Comparison of ENCODE assay signal across 1 cellular context in the genomic region with DNA sequence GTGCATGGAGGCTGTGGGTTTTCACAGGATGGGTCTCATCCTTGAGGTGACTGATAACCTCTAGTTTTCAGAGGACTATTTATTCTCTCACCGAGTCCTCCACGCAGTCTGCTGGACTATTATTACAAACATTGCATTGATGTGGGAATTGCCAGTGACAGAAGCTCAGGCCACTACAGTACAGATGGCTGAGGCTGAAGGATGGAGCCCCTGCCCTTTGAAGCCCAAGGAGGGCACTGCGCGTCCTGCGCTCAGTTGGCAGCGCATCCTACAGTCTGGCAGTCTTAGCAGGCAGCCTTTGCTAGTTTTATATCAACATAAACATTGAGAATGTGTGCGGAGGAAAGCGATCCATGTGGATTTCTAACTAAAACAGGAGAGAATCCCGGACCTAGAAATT.
TF ChIP-seq lines count a peak whose summit lies in the region.

No MANE protein-coding gene starts in this region.

TF ChIP-seq in GM23338, 12 proteins besides CTCF, POLR2A, EP300 and RAD21 (continued from another document):
- TF ChIP-seq, protein P1, sequence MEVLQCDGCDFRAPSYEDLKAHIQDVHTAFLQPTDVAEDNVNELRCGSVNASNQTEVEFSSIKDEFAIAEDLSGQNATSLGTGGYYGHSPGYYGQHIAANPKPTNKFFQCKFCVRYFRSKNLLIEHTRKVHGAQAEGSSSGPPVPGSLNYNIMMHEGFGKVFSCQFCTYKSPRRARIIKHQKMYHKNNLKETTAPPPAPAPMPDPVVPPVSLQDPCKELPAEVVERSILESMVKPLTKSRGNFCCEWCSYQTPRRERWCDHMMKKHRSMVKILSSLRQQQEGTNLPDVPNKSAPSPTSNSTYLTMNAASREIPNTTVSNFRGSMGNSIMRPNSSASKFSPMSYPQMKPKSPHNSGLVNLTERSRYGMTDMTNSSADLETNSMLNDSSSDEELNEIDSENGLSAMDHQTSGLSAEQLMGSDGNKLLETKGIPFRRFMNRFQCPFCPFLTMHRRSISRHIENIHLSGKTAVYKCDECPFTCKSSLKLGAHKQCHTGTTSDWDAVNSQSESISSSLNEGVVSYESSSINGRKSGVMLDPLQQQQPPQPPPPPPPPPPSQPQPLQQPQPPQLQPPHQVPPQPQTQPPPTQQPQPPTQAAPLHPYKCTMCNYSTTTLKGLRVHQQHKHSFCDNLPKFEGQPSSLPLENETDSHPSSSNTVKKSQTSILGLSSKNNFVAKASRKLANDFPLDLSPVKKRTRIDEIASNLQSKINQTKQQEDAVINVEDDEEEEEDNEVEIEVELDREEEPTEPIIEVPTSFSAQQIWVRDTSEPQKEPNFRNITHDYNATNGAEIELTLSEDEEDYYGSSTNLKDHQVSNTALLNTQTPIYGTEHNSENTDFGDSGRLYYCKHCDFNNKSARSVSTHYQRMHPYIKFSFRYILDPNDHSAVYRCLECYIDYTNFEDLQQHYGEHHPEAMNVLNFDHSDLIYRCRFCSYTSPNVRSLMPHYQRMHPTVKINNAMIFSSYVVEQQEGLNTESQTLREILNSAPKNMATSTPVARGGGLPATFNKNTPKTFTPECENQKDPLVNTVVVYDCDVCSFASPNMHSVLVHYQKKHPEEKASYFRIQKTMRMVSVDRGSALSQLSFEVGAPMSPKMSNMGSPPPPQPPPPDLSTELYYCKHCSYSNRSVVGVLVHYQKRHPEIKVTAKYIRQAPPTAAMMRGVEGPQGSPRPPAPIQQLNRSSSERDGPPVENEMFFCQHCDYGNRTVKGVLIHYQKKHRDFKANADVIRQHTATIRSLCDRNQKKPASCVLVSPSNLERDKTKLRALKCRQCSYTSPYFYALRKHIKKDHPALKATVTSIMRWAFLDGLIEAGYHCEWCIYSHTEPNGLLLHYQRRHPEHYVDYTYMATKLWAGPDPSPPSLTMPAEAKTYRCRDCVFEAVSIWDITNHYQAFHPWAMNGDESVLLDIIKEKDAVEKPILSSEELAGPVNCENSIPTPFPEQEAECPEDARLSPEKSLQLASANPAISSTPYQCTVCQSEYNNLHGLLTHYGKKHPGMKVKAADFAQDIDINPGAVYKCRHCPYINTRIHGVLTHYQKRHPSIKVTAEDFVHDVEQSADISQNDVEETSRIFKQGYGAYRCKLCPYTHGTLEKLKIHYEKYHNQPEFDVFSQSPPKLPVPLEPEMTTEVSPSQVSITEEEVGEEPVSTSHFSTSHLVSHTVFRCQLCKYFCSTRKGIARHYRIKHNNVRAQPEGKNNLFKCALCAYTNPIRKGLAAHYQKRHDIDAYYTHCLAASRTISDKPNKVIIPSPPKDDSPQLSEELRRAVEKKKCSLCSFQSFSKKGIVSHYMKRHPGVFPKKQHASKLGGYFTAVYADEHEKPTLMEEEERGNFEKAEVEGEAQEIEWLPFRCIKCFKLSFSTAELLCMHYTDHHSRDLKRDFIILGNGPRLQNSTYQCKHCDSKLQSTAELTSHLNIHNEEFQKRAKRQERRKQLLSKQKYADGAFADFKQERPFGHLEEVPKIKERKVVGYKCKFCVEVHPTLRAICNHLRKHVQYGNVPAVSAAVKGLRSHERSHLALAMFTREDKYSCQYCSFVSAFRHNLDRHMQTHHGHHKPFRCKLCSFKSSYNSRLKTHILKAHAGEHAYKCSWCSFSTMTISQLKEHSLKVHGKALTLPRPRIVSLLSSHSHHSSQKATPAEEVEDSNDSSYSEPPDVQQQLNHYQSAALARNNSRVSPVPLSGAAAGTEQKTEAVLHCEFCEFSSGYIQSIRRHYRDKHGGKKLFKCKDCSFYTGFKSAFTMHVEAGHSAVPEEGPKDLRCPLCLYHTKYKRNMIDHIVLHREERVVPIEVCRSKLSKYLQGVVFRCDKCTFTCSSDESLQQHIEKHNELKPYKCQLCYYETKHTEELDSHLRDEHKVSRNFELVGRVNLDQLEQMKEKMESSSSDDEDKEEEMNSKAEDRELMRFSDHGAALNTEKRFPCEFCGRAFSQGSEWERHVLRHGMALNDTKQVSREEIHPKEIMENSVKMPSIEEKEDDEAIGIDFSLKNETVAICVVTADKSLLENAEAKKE (CRISPR knock-in tag; IDR thresholded peaks at IDR 0.05) = no peak
- no peak for TF ChIP-seq STAT1 (IDR thresholded peaks at IDR 0.05; ENCODE audit: unreplicated experiment)
